ENCODE assay signal across 8 cellular contexts in genomic region chr15:67091073-67091965, GRCh38. TPM values are rescaled to one million over a fixed set of nuclear protein-coding genes. Genes with fewer than 3 reads are reported as not detected.
DNase-seq lines count a peak whose midpoint lies in the region; ATAC-seq, FAIRE-seq and TF ChIP-seq lines count a peak whose summit lies in the region.

No MANE protein-coding gene starts in this region.

- H3K4me1 Mint-ChIP-seq in activated naive CD4-positive, alpha-beta T cell treated with anti-CD3 and anti-CD28 coated beads, Interleukin-2, amount 50 U/mL, for 24 hours: peaks cover 65% of the 10 kb centered on the region

- peaks cover 17% of the 10 kb centered on the region for H4K20me1 ChIP-seq in keratinocyte (ENCODE audit: control insufficient read depth, extremely low read depth, insufficient read depth, low read length)

- no peaks in the 10 kb centered on the region for H3K9me3 ChIP-seq in keratinocyte (ENCODE audit: control insufficient read depth, low read depth, low read length)

- peaks cover 90% of the 10 kb centered on the region for H3K79me2 ChIP-seq in keratinocyte (ENCODE audit: control insufficient read depth, insufficient read depth, low read length)

- TF ChIP-seq CTCF in keratinocyte (optimal IDR thresholded peaks at IDR 0.05 in 1 of 3, IDR thresholded peaks at IDR 0.05 in 1 of 3, conservative IDR thresholded peaks at IDR 0.05 in 1 of 3; ENCODE audit: extremely low read depth in 1 of 3, insufficient read depth in 2 of 3, low read length in 3 of 3): no peak

- H2AFZ ChIP-seq in keratinocyte (ENCODE audit: control insufficient read depth, low read length): no peak overlapping the region

- ATAC-seq in HG03139 (IDR thresholded peaks at IDR 0.05; ENCODE audit: unreplicated experiment): peak; percentile 75

- H3K4me1 ChIP-seq in keratinocyte (ENCODE audit: control insufficient read depth, extremely low read depth, insufficient read depth, low read length): peaks cover 86% of the 10 kb centered on the region

- H3K27ac Mint-ChIP-seq in activated naive CD4-positive, alpha-beta T cell treated with anti-CD3 and anti-CD28 coated beads, Interleukin-2, amount 50 U/mL, for 24 hours: peak overlapping the region; percentile 59

- peak; percentile 32 for FAIRE-seq in keratinocyte (lab: Jason Lieb, UNC)

- peaks cover 5 to 24% of the 10 kb centered on the region in 2 experiments for H3K36me3 ChIP-seq in keratinocyte (ENCODE audit: control insufficient read depth in 2 of 2, extremely low read depth in 1 of 2, insufficient read depth in 2 of 2, low read length in 2 of 2)

- dilution Hi-C loops in keratinocyte (cut with MboI; ENCODE audit: extremely low pct_ligation_motif_present, low sequenced_read_pairs): no loop called here

- H3K27me3 ChIP-seq in keratinocyte (ENCODE audit: control insufficient read depth, extremely low read depth, insufficient read depth, low read length): no peaks in the 10 kb centered on the region

- peak overlapping the region in 1 of 3 experiments; percentile 15 for H3K4me3 ChIP-seq in keratinocyte (ENCODE audit: control insufficient read depth in 2 of 3, extremely low read depth in 1 of 3, insufficient read depth in 2 of 3, low read depth in 1 of 3, low read length in 3 of 3)

- H3K27me3 Mint-ChIP-seq in activated naive CD4-positive, alpha-beta T cell treated with anti-CD3 and anti-CD28 coated beads, Interleukin-2, amount 50 U/mL, for 24 hours: no peaks in the 10 kb centered on the region

- H3K9ac ChIP-seq in keratinocyte (ENCODE audit: control insufficient read depth, extremely low read depth, insufficient read depth, low read length): peak overlapping the region; percentile 4

- H3K9me3 Mint-ChIP-seq in activated naive CD4-positive, alpha-beta T cell treated with anti-CD3 and anti-CD28 coated beads, Interleukin-2, amount 50 U/mL, for 24 hours: no peaks in the 10 kb centered on the region

- peak overlapping the region; percentile 72 for H3K4me2 ChIP-seq in keratinocyte (ENCODE audit: control insufficient read depth, extremely low read depth, insufficient read depth, low read depth, low read length)

- no peak overlapping the region for H3K4me3 Mint-ChIP-seq in activated naive CD4-positive, alpha-beta T cell treated with anti-CD3 and anti-CD28 coated beads, Interleukin-2, amount 50 U/mL, for 24 hours

- peaks cover 4% of the 10 kb centered on the region for H3K9me1 ChIP-seq in keratinocyte (ENCODE audit: control insufficient read depth, extremely low read depth, insufficient read depth, low read length)

- H3K36me3 Mint-ChIP-seq in activated naive CD4-positive, alpha-beta T cell treated with anti-CD3 and anti-CD28 coated beads, Interleukin-2, amount 50 U/mL, for 24 hours: peaks cover 8% of the 10 kb centered on the region

- H3K27ac ChIP-seq in keratinocyte (ENCODE audit: control insufficient read depth, insufficient read depth, low read length): peak overlapping the region; percentile 32

- peak; percentile 14 for DNase-seq in NCI-H2107 treated with DMSO at 0.1 percent for 48 hours (lab: John Stamatoyannopoulos, UW; ENCODE audit: unreplicated experiment)
- DNase-seq in NCI-H2107 (lab: John Stamatoyannopoulos, UW): no peak
- DNase-seq in SIG-M5 (lab: John Stamatoyannopoulos, UW): peak; percentile 36
- peak; percentile 68 for DNase-seq in keratinocyte (ENCODE audit: low read depth, low spot score)
- DNase-seq in stimulated activated CD8-positive, alpha-beta memory T cell treated with anti-CD3 and anti-CD28 coated beads, Interleukin-4, amount 100 ng/mL, for 1 hour (ENCODE audit: low read depth in 2 of 2, low spot score in 1 of 2): peak; percentile 42 to 50
- no peak for DNase-seq in NCI-H82 treated with DMSO at 0.1 percent for 48 hours (lab: John Stamatoyannopoulos, UW; ENCODE audit: unreplicated experiment)

RNA-seq across cellular contexts. Expression of gene SMAD3, which starts 25.9 kb away (rescaled TPM):
- 30.6 to 52.9 TPM (median 33.7 TPM) in 3 replicates for polyA plus RNA-seq in keratinocyte
- polyA plus RNA-seq in keratinocyte (2011; ENCODE audit: low read depth): 8.1 TPM
- 23.9 and 26.7 TPM in 2 replicates for polyA plus RNA-seq in keratinocyte (2011; cell fraction: cytosol; rRNA removed)
- polyA plus RNA-seq in keratinocyte (2011; cell fraction: nucleus; rRNA removed): 74.9 and 76.8 TPM in 2 replicates
- polyA plus RNA-seq in keratinocyte (2012; ENCODE audit: low replicate concordance): 26.5 and 44.9 TPM in 2 replicates
- 45.4 to 160 TPM (median 47.7 TPM) in 3 replicates for polyA minus RNA-seq in keratinocyte
- polyA minus RNA-seq in keratinocyte (2011; cell fraction: cytosol; rRNA and poly(A)+ RNA removed): 23.8 TPM
- 30.5 and 55.1 TPM in 2 replicates for polyA minus RNA-seq in keratinocyte (2011; cell fraction: nucleus; rRNA and poly(A)+ RNA removed)

Comparison
In these comparisons a context has a peak if more than half of its experiments do, and no peak if none do; other contexts are left out.
1. DNase-seq: peak in NCI-H2107 treated with DMSO at 0.1 percent for 48 hours (single experiment), SIG-M5 (single experiment), keratinocyte (single experiment) and stimulated activated CD8-positive, alpha-beta memory T cell treated with anti-CD3 and anti-CD28 coated beads, Interleukin-4, amount 100 ng/mL, for 1 hour (2 of 2); none in NCI-H2107 (single experiment) and NCI-H82 treated with DMSO at 0.1 percent for 48 hours (single experiment).